In the genomic region with DNA sequence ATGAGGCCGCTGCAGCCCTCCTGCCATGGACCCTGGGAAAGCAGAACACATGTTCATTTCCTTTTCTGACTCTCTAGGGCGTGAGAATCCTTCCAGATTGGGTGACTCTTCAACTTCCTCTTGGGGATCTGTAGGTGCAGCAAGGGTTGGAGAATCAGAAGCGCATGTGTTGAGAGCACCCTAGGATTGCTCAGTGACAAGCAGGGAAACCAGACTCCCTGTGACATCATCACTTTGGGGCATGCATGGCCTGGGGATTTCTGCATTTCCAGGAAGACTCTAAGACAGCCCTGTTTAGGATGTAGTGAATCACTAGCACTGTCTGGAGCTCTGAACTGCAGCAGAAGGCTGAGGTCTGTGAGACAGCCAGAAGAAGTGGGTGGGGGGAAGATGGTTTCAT, we compare ENCODE assay signal across 9 cellular contexts. TPM values are rescaled to one million over a fixed set of nuclear protein-coding genes. Genes with fewer than 3 reads are reported as not detected.
DNase-seq lines count a peak whose midpoint lies in the region; ATAC-seq, FAIRE-seq and TF ChIP-seq lines count a peak whose summit lies in the region.
"Had no signal": no experiment of that assay in that cellular context is flagged by ENCODE, and none has a peak within 500 bp of the region (broad histone marks: within the 10 kb centered on the region; RNA-seq: fewer than 3 reads in every experiment).

No MANE protein-coding gene starts in this region.

- H3K4me1 Mint-ChIP-seq in MCF 10A (ENCODE audit: insufficient read depth, unreplicated experiment): peaks cover 18% of the 10 kb centered on the region
- H3K4me1 Mint-ChIP-seq in astrocyte (ENCODE audit: low read depth, unreplicated experiment): peaks cover 29% of the 10 kb centered on the region
- H3K4me1 Mint-ChIP-seq in osteocyte (ENCODE audit: unreplicated experiment): no peaks in the 10 kb centered on the region

- no peak for TF ChIP-seq POLR2A in breast epithelium (IDR thresholded peaks at IDR 0.05)

- no peak for FAIRE-seq in astrocyte (lab: Jason Lieb, UNC)
- FAIRE-seq: pancreas had no signal

- H3K9ac ChIP-seq in astrocyte (ENCODE audit: low read length): no peak overlapping the region

- H4K20me1 ChIP-seq in astrocyte (ENCODE audit: insufficient read depth, low read length): no peaks in the 10 kb centered on the region

- H3K79me2 ChIP-seq in astrocyte (ENCODE audit: insufficient read depth, low read length): no peaks in the 10 kb centered on the region

- H3K27ac ChIP-seq in breast epithelium (no peak overlapping the region), astrocyte (ENCODE audit: low read depth, low read length) (no peak overlapping the region)

- H3K4me3 ChIP-seq in breast epithelium (no peak overlapping the region), astrocyte (ENCODE audit: insufficient read depth, low read depth, low read length) (no peak overlapping the region)
- H3K4me3 ChIP-seq: pancreas had no signal

- H3K36me3 ChIP-seq in breast epithelium (no peaks in the 10 kb centered on the region), astrocyte (ENCODE audit: insufficient read depth, low read length) (no peaks in the 10 kb centered on the region)
- H3K36me3 ChIP-seq: pancreas had no signal

- peak; percentile 69 for DNase-seq in MCF 10A (ENCODE audit: unreplicated experiment)
- DNase-seq in breast epithelium (ENCODE audit: low spot score in 2 of 2): no peak
- peak; percentile 89 for DNase-seq in SIG-M5 treated with dmso at 0.1 percent for 504 hours (lab: John Stamatoyannopoulos, UW; ENCODE audit: unreplicated experiment)
- peak; percentile 24 for DNase-seq in astrocyte (ENCODE audit: low read depth)
- peak; percentile 54 for DNase-seq in pons (ENCODE audit: low spot score)
- no peak for DNase-seq in osteocyte (ENCODE audit: extremely low spot score, unreplicated experiment)
- no peak for DNase-seq in NCI-H2107 treated with DMSO at 0.1 percent for 48 hours (lab: John Stamatoyannopoulos, UW; ENCODE audit: unreplicated experiment)
- DNase-seq: pancreas had no signal

- H3K9me3 Mint-ChIP-seq in MCF 10A (ENCODE audit: unreplicated experiment): no peaks in the 10 kb centered on the region
- no peaks in the 10 kb centered on the region for H3K9me3 Mint-ChIP-seq in astrocyte (ENCODE audit: unreplicated experiment)
- H3K9me3 Mint-ChIP-seq in osteocyte (ENCODE audit: unreplicated experiment): no peaks in the 10 kb centered on the region

- no TSS peak for BruUV-seq in MCF 10A (replicated peaks; lab: Mats Ljungman, UMichigan)

- H3K36me3 Mint-ChIP-seq in MCF 10A (ENCODE audit: insufficient read depth, unreplicated experiment) (no peaks in the 10 kb centered on the region), astrocyte (ENCODE audit: low read depth, unreplicated experiment) (peaks cover 2% of the 10 kb centered on the region), osteocyte (ENCODE audit: unreplicated experiment) (no peaks in the 10 kb centered on the region)

- TF ChIP-seq CTCF in MCF 10A (IDR thresholded peaks at IDR 0.05; ENCODE audit: unreplicated experiment): no peak
- no peak for TF ChIP-seq CTCF in breast epithelium (IDR thresholded peaks at IDR 0.05)
- no peak for TF ChIP-seq CTCF in astrocyte (IDR thresholded peaks at IDR 0.05; ENCODE audit: insufficient read depth, low read depth, low read length)
- TF ChIP-seq CTCF in osteocyte (IDR thresholded peaks at IDR 0.05): no peak

- H3K9me3 ChIP-seq in breast epithelium: no peaks in the 10 kb centered on the region
- no peaks in the 10 kb centered on the region for H3K9me3 ChIP-seq in astrocyte (ENCODE audit: insufficient read depth, low read depth, low read length)
- H3K9me3 ChIP-seq: pancreas had no signal

- H3K27me3 ChIP-seq in breast epithelium (no peaks in the 10 kb centered on the region), astrocyte (ENCODE audit: insufficient read depth, low read length) (peaks cover 2% of the 10 kb centered on the region)
- H3K27me3 ChIP-seq: pancreas had no signal

- H3K4me1 ChIP-seq in breast epithelium (peaks cover 0 to 13% of the 10 kb centered on the region in 2 donors), astrocyte (ENCODE audit: insufficient read depth, low read length) (no peaks in the 10 kb centered on the region)
- H3K4me1 ChIP-seq: pancreas had no signal

- no peak overlapping the region for H3K4me2 ChIP-seq in astrocyte (ENCODE audit: low read length)

- no peak overlapping the region for H2AFZ ChIP-seq in astrocyte (ENCODE audit: low read depth, low read length)

- CTCF ChIA-PET in MCF 10A (lab: Yijun Ruan, JAX): no interaction called here

- H3K27me3 Mint-ChIP-seq in MCF 10A (ENCODE audit: insufficient read depth, unreplicated experiment) (no peaks in the 10 kb centered on the region), astrocyte (ENCODE audit: low read depth, unreplicated experiment) (peaks cover 4% of the 10 kb centered on the region), osteocyte (ENCODE audit: unreplicated experiment) (peaks cover 49% of the 10 kb centered on the region)

- intact Hi-C loops in MCF 10A (cut with micrococcal nuclease): no loop called here
- intact Hi-C loops in breast epithelium (cut with DNase I; ENCODE audit: low total_unique reads): no loop called here

- H3K4me3 Mint-ChIP-seq in MCF 10A (ENCODE audit: unreplicated experiment): no peak overlapping the region
- no peak overlapping the region for H3K4me3 Mint-ChIP-seq in astrocyte (ENCODE audit: unreplicated experiment)
- no peak overlapping the region for H3K4me3 Mint-ChIP-seq in osteocyte (ENCODE audit: unreplicated experiment)

- no peak overlapping the region for H3K27ac Mint-ChIP-seq in MCF 10A (ENCODE audit: low read depth, unreplicated experiment)
- H3K27ac Mint-ChIP-seq in astrocyte (ENCODE audit: unreplicated experiment): peak overlapping the region; percentile 83
- H3K27ac Mint-ChIP-seq in osteocyte (ENCODE audit: unreplicated experiment): no peak overlapping the region

- ATAC-seq in HG02973 (IDR thresholded peaks at IDR 0.05; ENCODE audit: unreplicated experiment): no peak

- POLR2A ChIA-PET in MCF 10A (lab: Yijun Ruan, JAX): no interaction called here

RNA-seq across cellular contexts. Expression of a gene that starts 15.1 kb away (rescaled TPM):
- total RNA-seq in MCF 10A (2022): not detected in 2 replicates
- 10 to 100 TPM; 15.4 to 41.4 (median 21.8) TPM for total RNA-seq in breast epithelium
- 0.09 TPM in 1 of 2 replicates, not detected in the other for total RNA-seq in astrocyte
- not detected in 2 replicates for total RNA-seq in osteocyte

Comparison
In these comparisons a context has a peak if more than half of its experiments do, and no peak if none do; other contexts are left out.
1. DNase-seq: peak in MCF 10A (single experiment), SIG-M5 treated with dmso at 0.1 percent for 504 hours (single experiment), astrocyte (single experiment) and pons (single experiment); none in breast epithelium (0 of 2), osteocyte (single experiment) and NCI-H2107 treated with DMSO at 0.1 percent for 48 hours (single experiment).
2. RNA of a gene that starts 15.1 kb away (total RNA-seq): 15.4 to 41.4 TPM in breast epithelium; 0.09 TPM in astrocyte, not detected in MCF 10A and not detected in osteocyte; every median in the first group is over 10 times any median in the second.